In the genomic region with DNA sequence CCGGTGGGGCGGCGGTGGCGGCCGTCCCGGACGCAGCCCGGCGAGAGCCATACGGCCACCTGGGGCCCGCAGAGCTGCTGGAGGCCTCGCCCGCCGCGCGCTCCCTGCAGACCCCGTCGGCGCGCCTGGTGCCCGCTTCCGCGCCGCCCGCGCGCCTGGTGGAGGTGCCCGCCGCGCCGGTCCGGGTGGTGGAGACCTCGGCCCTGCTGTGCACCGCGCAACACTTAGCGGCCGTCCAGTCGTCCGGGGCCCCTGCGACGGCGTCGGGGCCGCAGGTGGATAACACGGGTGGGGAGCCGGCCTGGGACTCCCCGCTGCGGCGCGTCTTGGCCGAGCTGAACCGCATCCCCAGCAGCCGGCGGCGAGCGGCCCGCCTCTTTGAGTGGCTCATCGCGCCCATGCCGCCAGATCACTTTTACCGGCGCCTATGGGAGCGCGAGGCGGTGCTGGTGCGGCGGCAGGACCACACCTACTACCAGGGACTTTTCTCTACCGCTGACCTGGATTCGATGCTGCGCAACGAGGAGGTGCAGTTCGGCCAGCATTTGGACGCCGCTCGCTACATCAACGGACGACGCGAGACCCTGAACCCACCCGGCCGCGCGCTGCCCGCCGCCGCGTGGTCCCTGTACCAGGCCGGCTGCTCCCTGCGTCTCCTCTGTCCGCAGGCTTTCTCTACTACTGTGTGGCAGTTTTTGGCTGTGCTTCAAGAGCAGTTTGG, we compare ENCODE assay signal across 1 cellular context.
TF ChIP-seq lines count a peak whose summit lies in the region.

No MANE protein-coding gene starts in this region.

TF ChIP-seq in GM12878, 131 proteins besides CTCF, POLR2A, EP300 and RAD21 (continues in another document):
- TF ChIP-seq FOXK2 (IDR thresholded peaks at IDR 0.05) (no peak), NRF1 (conservative IDR thresholded peaks at IDR 0.05; ENCODE audit: low read depth, low read length) (no peak), TBL1XR1 (IDR thresholded peaks at IDR 0.05; ENCODE audit: low read depth, low read length) (no peak), SPI1 (IDR thresholded peaks at IDR 0.05; ENCODE audit: borderline replicate concordance, insufficient read depth, low read depth, low read length) (no peak), SMAD5 (IDR thresholded peaks at IDR 0.05; ENCODE audit: low read depth) (no peak), NR2C2 (IDR thresholded peaks at IDR 0.05; ENCODE audit: borderline replicate concordance, control insufficient read depth, insufficient read length, low read depth) (no peak), MEF2B (IDR thresholded peaks at IDR 0.05; ENCODE audit: partially characterized antibody, poor library complexity, severe bottlenecking) (no peak), RBBP5 (conservative IDR thresholded peaks at IDR 0.05) (0 out of 2 replicates have a peak, but pooled peaks have one; percentile 3), RB1 (IDR thresholded peaks at IDR 0.05; ENCODE audit: borderline replicate concordance) (no peak; the same call in 1 of the 2 replicates), NFYA (IDR thresholded peaks at IDR 0.05; ENCODE audit: borderline replicate concordance, low read depth, low read length) (no peak), CHD4 (IDR thresholded peaks at IDR 0.05) (no peak), YY1 (IDR thresholded peaks at IDR 0.05; ENCODE audit: low read depth, low read length) (no peak; the same call in 1 of the 2 replicates), SMC3 (IDR thresholded peaks at IDR 0.05; ENCODE audit: borderline replicate concordance, low read length) (no peak), MXI1 (IDR thresholded peaks at IDR 0.05; ENCODE audit: low read depth, low read length) (no peak; the same call in 1 of the 2 replicates), NBN (IDR thresholded peaks at IDR 0.05) (no peak), ETV6 (conservative IDR thresholded peaks at IDR 0.05 in 1 of 2, IDR thresholded peaks at IDR 0.05 in 1 of 2; ENCODE audit: borderline replicate concordance in 1 of 2, low read depth in 1 of 2) (no peak), HDAC2 (IDR thresholded peaks at IDR 0.05) (no peak), HDGF (IDR thresholded peaks at IDR 0.05) (no peak; the same call in 1 of the 2 replicates), MYC (IDR thresholded peaks at IDR 0.05; ENCODE audit: insufficient read depth, insufficient read length, insufficient replicate concordance, low read length, severe bottlenecking) (no peak), STAT3 (IDR thresholded peaks at IDR 0.05; ENCODE audit: low read depth, low read length) (no peak), CBFB (IDR thresholded peaks at IDR 0.05; ENCODE audit: low read depth) (no peak; the same call in 1 of the 2 replicates), ZNF217 (IDR thresholded peaks at IDR 0.05) (no peak; the same call in 1 of the 2 replicates), ZNF274 (IDR thresholded peaks at IDR 0.05; ENCODE audit: insufficient read depth, insufficient read length) (no peak), IRF4 (IDR thresholded peaks at IDR 0.05; ENCODE audit: low read depth, low read length) (no peak), SUPT20H (IDR thresholded peaks at IDR 0.05; ENCODE audit: borderline replicate concordance, control insufficient read depth, low read depth, low read length) (no peak), LARP7 (IDR thresholded peaks at IDR 0.05) (peak; percentile 96; the same call in 1 of the 2 replicates), CEBPB (IDR thresholded peaks at IDR 0.05; ENCODE audit: borderline replicate concordance in 1 of 2, low read depth in 2 of 2, low read length in 2 of 2) (no peak), ZNF24 (IDR thresholded peaks at IDR 0.05) (0 out of 2 replicates have a peak, but pooled peaks have one; percentile 27), RFX5 (IDR thresholded peaks at IDR 0.05; ENCODE audit: low read depth, low read length) (no peak), SMAD1 (IDR thresholded peaks at IDR 0.05; ENCODE audit: low read depth, partially characterized antibody) (no peak), TCF12 (IDR thresholded peaks at IDR 0.05; ENCODE audit: low read depth, low read length) (no peak), NR2F1 (conservative IDR thresholded peaks at IDR 0.05) (peak; percentile 44)
- TF ChIP-seq, protein P1, sequence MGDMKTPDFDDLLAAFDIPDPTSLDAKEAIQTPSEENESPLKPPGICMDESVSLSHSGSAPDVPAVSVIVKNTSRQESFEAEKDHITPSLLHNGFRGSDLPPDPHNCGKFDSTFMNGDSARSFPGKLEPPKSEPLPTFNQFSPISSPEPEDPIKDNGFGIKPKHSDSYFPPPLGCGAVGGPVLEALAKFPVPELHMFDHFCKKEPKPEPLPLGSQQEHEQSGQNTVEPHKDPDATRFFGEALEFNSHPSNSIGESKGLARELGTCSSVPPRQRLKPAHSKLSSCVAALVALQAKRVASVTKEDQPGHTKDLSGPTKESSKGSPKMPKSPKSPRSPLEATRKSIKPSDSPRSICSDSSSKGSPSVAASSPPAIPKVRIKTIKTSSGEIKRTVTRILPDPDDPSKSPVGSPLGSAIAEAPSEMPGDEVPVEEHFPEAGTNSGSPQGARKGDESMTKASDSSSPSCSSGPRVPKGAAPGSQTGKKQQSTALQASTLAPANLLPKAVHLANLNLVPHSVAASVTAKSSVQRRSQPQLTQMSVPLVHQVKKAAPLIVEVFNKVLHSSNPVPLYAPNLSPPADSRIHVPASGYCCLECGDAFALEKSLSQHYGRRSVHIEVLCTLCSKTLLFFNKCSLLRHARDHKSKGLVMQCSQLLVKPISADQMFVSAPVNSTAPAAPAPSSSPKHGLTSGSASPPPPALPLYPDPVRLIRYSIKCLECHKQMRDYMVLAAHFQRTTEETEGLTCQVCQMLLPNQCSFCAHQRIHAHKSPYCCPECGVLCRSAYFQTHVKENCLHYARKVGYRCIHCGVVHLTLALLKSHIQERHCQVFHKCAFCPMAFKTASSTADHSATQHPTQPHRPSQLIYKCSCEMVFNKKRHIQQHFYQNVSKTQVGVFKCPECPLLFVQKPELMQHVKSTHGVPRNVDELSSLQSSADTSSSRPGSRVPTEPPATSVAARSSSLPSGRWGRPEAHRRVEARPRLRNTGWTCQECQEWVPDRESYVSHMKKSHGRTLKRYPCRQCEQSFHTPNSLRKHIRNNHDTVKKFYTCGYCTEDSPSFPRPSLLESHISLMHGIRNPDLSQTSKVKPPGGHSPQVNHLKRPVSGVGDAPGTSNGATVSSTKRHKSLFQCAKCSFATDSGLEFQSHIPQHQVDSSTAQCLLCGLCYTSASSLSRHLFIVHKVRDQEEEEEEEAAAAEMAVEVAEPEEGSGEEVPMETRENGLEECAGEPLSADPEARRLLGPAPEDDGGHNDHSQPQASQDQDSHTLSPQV (IDR thresholded peaks at IDR 0.05): no peak
- TF ChIP-seq, protein P2, sequence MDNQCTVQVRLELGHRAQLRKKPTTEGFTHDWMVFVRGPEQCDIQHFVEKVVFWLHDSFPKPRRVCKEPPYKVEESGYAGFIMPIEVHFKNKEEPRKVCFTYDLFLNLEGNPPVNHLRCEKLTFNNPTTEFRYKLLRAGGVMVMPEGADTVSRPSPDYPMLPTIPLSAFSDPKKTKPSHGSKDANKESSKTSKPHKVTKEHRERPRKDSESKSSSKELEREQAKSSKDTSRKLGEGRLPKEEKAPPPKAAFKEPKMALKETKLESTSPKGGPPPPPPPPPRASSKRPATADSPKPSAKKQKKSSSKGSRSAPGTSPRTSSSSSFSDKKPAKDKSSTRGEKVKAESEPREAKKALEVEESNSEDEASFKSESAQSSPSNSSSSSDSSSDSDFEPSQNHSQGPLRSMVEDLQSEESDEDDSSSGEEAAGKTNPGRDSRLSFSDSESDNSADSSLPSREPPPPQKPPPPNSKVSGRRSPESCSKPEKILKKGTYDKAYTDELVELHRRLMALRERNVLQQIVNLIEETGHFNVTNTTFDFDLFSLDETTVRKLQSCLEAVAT (IDR thresholded peaks at IDR 0.05): no peak
- TF ChIP-seq, protein P3, sequence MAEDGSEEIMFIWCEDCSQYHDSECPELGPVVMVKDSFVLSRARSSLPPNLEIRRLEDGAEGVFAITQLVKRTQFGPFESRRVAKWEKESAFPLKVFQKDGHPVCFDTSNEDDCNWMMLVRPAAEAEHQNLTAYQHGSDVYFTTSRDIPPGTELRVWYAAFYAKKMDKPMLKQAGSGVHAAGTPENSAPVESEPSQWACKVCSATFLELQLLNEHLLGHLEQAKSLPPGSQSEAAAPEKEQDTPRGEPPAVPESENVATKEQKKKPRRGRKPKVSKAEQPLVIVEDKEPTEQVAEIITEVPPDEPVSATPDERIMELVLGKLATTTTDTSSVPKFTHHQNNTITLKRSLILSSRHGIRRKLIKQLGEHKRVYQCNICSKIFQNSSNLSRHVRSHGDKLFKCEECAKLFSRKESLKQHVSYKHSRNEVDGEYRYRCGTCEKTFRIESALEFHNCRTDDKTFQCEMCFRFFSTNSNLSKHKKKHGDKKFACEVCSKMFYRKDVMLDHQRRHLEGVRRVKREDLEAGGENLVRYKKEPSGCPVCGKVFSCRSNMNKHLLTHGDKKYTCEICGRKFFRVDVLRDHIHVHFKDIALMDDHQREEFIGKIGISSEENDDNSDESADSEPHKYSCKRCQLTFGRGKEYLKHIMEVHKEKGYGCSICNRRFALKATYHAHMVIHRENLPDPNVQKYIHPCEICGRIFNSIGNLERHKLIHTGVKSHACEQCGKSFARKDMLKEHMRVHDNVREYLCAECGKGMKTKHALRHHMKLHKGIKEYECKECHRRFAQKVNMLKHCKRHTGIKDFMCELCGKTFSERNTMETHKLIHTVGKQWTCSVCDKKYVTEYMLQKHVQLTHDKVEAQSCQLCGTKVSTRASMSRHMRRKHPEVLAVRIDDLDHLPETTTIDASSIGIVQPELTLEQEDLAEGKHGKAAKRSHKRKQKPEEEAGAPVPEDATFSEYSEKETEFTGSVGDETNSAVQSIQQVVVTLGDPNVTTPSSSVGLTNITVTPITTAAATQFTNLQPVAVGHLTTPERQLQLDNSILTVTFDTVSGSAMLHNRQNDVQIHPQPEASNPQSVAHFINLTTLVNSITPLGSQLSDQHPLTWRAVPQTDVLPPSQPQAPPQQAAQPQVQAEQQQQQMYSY (CRISPR knock-in tag; IDR thresholded peaks at IDR 0.05): no peak
- TF ChIP-seq, protein P4, sequence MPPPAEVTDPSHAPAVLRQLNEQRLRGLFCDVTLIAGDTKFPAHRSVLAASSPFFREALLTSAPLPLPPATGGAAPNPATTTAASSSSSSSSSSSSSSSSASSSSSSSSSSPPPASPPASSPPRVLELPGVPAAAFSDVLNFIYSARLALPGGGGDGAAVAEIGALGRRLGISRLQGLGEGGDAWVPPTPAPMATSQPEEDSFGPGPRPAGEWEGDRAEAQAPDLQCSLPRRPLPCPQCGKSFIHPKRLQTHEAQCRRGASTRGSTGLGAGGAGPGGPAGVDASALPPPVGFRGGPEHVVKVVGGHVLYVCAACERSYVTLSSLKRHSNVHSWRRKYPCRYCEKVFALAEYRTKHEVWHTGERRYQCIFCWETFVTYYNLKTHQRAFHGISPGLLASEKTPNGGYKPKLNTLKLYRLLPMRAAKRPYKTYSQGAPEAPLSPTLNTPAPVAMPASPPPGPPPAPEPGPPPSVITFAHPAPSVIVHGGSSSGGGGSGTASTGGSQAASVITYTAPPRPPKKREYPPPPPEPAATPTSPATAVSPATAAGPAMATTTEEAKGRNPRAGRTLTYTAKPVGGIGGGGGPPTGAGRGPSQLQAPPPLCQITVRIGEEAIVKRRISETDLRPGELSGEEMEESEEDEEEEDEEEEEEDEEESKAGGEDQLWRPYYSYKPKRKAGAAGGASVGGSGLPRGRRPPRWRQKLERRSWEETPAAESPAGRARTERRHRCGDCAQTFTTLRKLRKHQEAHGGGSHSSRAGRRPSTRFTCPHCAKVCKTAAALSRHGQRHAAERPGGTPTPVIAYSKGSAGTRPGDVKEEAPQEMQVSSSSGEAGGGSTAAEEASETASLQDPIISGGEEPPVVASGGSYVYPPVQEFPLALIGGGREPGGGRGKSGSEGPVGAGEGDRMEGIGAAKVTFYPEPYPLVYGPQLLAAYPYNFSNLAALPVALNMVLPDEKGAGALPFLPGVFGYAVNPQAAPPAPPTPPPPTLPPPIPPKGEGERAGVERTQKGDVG (CRISPR knock-in tag; IDR thresholded peaks at IDR 0.05): no peak
- TF ChIP-seq, protein P5, sequence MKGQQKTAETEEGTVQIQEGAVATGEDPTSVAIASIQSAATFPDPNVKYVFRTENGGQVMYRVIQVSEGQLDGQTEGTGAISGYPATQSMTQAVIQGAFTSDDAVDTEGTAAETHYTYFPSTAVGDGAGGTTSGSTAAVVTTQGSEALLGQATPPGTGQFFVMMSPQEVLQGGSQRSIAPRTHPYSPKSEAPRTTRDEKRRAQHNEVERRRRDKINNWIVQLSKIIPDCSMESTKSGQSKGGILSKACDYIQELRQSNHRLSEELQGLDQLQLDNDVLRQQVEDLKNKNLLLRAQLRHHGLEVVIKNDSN (IDR thresholded peaks at IDR 0.05; ENCODE audit: borderline replicate concordance, extremely low read length, insufficient read depth, low read depth, low read length): no peak
- TF ChIP-seq, protein P6, sequence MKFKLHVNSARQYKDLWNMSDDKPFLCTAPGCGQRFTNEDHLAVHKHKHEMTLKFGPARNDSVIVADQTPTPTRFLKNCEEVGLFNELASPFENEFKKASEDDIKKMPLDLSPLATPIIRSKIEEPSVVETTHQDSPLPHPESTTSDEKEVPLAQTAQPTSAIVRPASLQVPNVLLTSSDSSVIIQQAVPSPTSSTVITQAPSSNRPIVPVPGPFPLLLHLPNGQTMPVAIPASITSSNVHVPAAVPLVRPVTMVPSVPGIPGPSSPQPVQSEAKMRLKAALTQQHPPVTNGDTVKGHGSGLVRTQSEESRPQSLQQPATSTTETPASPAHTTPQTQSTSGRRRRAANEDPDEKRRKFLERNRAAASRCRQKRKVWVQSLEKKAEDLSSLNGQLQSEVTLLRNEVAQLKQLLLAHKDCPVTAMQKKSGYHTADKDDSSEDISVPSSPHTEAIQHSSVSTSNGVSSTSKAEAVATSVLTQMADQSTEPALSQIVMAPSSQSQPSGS (IDR thresholded peaks at IDR 0.05; ENCODE audit: low read length): no peak
- TF ChIP-seq, protein P7, sequence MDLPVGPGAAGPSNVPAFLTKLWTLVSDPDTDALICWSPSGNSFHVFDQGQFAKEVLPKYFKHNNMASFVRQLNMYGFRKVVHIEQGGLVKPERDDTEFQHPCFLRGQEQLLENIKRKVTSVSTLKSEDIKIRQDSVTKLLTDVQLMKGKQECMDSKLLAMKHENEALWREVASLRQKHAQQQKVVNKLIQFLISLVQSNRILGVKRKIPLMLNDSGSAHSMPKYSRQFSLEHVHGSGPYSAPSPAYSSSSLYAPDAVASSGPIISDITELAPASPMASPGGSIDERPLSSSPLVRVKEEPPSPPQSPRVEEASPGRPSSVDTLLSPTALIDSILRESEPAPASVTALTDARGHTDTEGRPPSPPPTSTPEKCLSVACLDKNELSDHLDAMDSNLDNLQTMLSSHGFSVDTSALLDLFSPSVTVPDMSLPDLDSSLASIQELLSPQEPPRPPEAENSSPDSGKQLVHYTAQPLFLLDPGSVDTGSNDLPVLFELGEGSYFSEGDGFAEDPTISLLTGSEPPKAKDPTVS (IDR thresholded peaks at IDR 0.05; ENCODE audit: low read depth, low read length): no peak
